Comparison of ENCODE assay signal across 8 cellular contexts in the genomic region with DNA sequence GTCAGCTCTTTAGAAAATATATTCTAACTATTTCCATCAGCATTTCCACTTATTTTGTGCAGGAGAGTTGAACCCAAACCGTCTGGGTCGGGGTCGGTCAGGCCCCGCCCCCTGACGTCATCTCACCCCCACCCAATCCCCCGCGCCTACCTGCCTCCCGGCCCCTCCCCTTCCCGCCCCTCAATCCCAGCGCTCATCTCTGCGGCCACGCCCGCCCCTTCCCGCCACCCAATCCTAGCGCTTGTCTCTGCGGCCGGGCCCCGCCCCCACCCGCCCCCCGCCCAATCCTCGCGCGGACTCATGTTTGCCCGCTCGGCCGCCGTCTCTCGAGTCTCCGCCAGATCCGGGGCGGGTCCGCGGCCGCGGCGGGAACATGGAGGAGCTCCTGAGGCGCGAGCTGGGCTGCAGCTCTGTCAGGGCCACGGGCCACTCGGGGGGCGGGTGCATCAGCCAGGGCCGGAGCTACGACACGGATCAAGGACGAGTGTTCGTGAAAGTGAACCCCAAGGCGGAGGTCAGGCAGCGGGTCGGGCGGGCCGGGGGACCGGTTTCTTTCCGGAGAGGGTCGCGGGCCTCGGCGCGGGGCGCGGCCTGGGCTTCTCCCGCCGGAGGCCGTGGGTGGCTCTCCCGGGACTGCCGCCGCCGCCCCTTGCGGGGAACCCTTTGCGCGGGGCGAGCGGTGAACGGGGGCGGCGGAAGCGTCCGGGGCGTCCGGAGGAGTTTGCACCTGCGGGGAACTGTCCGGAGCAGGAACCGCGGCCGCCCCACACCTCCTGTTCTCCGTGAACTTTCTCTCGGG. TPM values are rescaled to one million over a fixed set of nuclear protein-coding genes. Genes with fewer than 3 reads are reported as not detected.
A peak's percentile ranks its signal among the peaks of the same experiment; 100 is the strongest.
DNase-seq lines count a peak whose midpoint lies in the region; ATAC-seq and TF ChIP-seq lines count a peak whose summit lies in the region.

A gene with protein sequence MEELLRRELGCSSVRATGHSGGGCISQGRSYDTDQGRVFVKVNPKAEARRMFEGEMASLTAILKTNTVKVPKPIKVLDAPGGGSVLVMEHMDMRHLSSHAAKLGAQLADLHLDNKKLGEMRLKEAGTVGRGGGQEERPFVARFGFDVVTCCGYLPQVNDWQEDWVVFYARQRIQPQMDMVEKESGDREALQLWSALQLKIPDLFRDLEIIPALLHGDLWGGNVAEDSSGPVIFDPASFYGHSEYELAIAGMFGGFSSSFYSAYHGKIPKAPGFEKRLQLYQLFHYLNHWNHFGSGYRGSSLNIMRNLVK (plus strand): TSS at position 324 of the 799 bp plus-strand sequence. CDS start 50 bp downstream, at position 374.

- DNase-seq in GM03348 (ENCODE audit: low spot score) (peak; percentile 100), NCI-H1436 (lab: John Stamatoyannopoulos, UW) (peak; percentile 98), T follicular helper cell (ENCODE audit: low read depth) (peak; percentile 93), Right ventricle myocardium superior (peak; percentile 97), thyroid gland (peak; percentile 97)
- DNase-seq in activated naive CD8-positive, alpha-beta T cell treated with anti-CD3 and anti-CD28 coated beads, Interleukin-2, amount 50 U/mL, for 24 hours = peak; percentile 87

- peak within 1 kb of the TSS; percentile 59 for H3K27ac ChIP-seq in parathyroid adenoma
- peak within 1 kb of the TSS in 1 of 3 donors; percentile 27 for H3K27ac ChIP-seq in thyroid gland

- peak within 1 kb of the TSS; percentile 93 for H3K27ac Mint-ChIP-seq in activated naive CD8-positive, alpha-beta T cell treated with anti-CD3 and anti-CD28 coated beads, Interleukin-2, amount 50 U/mL, for 24 hours

- H3K36me3 ChIP-seq in parathyroid adenoma (ENCODE audit: control insufficient read depth, insufficient read depth, low read length) = no peaks in the 10 kb centered on the region
- H3K36me3 ChIP-seq in thyroid gland = peaks cover 0 to 7% of the 10 kb centered on the region in 2 donors

- H3K9ac ChIP-seq in parathyroid adenoma = peak within 1 kb of the TSS; percentile 80

- peak in 1 of 2 donors; percentile 50 for TF ChIP-seq POLR2A in thyroid gland (IDR thresholded peaks at IDR 0.05)

- H3K4me3 ChIP-seq in parathyroid adenoma (ENCODE audit: low read depth, low read length) (peak within 1 kb of the TSS; percentile 86), thyroid gland (replicated peaks in 1 of 3) (peak within 1 kb of the TSS; percentile 75 to 93 (median 88))

- 0% methylated on average over 19 to 27 of the region's 86 CpGs for WGBS in thyroid gland, 2 donors

- H3K9me3 ChIP-seq in parathyroid adenoma (ENCODE audit: control insufficient read depth, low read length) = no peaks in the 10 kb centered on the region
- no peaks in the 10 kb centered on the region for H3K9me3 ChIP-seq in thyroid gland

- no peaks in the 10 kb centered on the region for H3K79me2 ChIP-seq in parathyroid adenoma

- H3K9me3 Mint-ChIP-seq in activated naive CD8-positive, alpha-beta T cell treated with anti-CD3 and anti-CD28 coated beads, Interleukin-2, amount 50 U/mL, for 24 hours = no peaks in the 10 kb centered on the region

- peak within 1 kb of the TSS; percentile 100 for H3K4me2 ChIP-seq in parathyroid adenoma (ENCODE audit: low read length)

- no peaks in the 10 kb centered on the region for H3K27me3 ChIP-seq in parathyroid adenoma (ENCODE audit: control insufficient read depth, insufficient read depth, low read length)
- no peaks in the 10 kb centered on the region for H3K27me3 ChIP-seq in thyroid gland

- intact Hi-C loops in Right ventricle myocardium superior (cut with DNase I) = no loop called here
- intact Hi-C loops in thyroid gland (cut with DNase I) = loop anchor here (2.0 to 5.0 kb wide), 3 partner anchors 18 to 69 kb away; partner anchors contain the start of genes RAB40B, TBCD and WDR45B

- ATAC-seq in HG02623 (IDR thresholded peaks at IDR 0.05; ENCODE audit: unreplicated experiment) = peak; percentile 65
- peak; percentile 83 for ATAC-seq in activated naive CD8-positive, alpha-beta T cell treated with anti-CD3 and anti-CD28 coated beads, Interleukin-2, amount 50 U/mL, for 24 hours
- ATAC-seq in Right ventricle myocardium superior (ENCODE audit: poor library complexity) = peak; percentile 98

- TF ChIP-seq CTCF in parathyroid adenoma (IDR thresholded peaks at IDR 0.05) (no peak), thyroid gland (IDR thresholded peaks at IDR 0.05) (no peak)

- peak within 1 kb of the TSS; percentile 95 for H3K4me3 Mint-ChIP-seq in activated naive CD8-positive, alpha-beta T cell treated with anti-CD3 and anti-CD28 coated beads, Interleukin-2, amount 50 U/mL, for 24 hours

- H2AFZ ChIP-seq in parathyroid adenoma = peak within 1 kb of the TSS; percentile 95

- peaks cover 18% of the 10 kb centered on the region for H3K4me1 Mint-ChIP-seq in activated naive CD8-positive, alpha-beta T cell treated with anti-CD3 and anti-CD28 coated beads, Interleukin-2, amount 50 U/mL, for 24 hours

- H3K4me1 ChIP-seq in parathyroid adenoma = peaks cover 4% of the 10 kb centered on the region
- H3K4me1 ChIP-seq in thyroid gland = peaks cover 14 to 17% of the 10 kb centered on the region in 2 donors

- H3K27me3 Mint-ChIP-seq in activated naive CD8-positive, alpha-beta T cell treated with anti-CD3 and anti-CD28 coated beads, Interleukin-2, amount 50 U/mL, for 24 hours = no peaks in the 10 kb centered on the region

- H3K36me3 Mint-ChIP-seq in activated naive CD8-positive, alpha-beta T cell treated with anti-CD3 and anti-CD28 coated beads, Interleukin-2, amount 50 U/mL, for 24 hours (ENCODE audit: low read depth) = peaks cover 8% of the 10 kb centered on the region

RNA-seq across cellular contexts. Expression of the gene that starts here (rescaled TPM):
- total RNA-seq in Right ventricle myocardium superior (13.2 TPM), thyroid gland (100 to 1,000 TPM in 1 of 4 donors, 10 to 100 TPM in 2, 1 to 10 TPM in 1; 9.3 to 122 (median 16.2) TPM)
